Comparison of ENCODE assay signal across 7 cellular contexts in genomic region chr1:233113009-233113712, GRCh38.
DNase-seq lines count a peak whose midpoint lies in the region; ATAC-seq and TF ChIP-seq lines count a peak whose summit lies in the region.

No MANE protein-coding gene starts in this region.

- ATAC-seq in psoas muscle = peak; percentile 98
- no peak for ATAC-seq in GM21526 (IDR thresholded peaks at IDR 0.05; ENCODE audit: low FRiP score, unreplicated experiment)

- H3K27me3 ChIP-seq in left ventricle myocardium inferior (ENCODE audit: low read depth) (no peaks in the 10 kb centered on the region), psoas muscle (ENCODE audit: insufficient read depth in 3 of 3, low read length in 2 of 3) (peaks cover 0 to 2% (median 0%) of the 10 kb centered on the region in 3 donors)

- H3K36me3 ChIP-seq in left ventricle myocardium inferior = no peaks in the 10 kb centered on the region
- H3K36me3 ChIP-seq in psoas muscle (ENCODE audit: insufficient read depth in 1 of 2, low read depth in 1 of 2) = no peaks in the 10 kb centered on the region

- WGBS in adipose tissue, 3 donors = 15 to 65% (median 20%) methylated on average over 7 of the region's 7 CpGs
- WGBS in psoas muscle, 3 donors = 30 to 36% (median 33%) methylated on average over 7 of the region's 7 CpGs

- TF ChIP-seq CTCF in left ventricle myocardium inferior (IDR thresholded peaks at IDR 0.05; ENCODE audit: borderline replicate concordance) (no peak), psoas muscle (IDR thresholded peaks at IDR 0.05) (no peak)

- DNase-seq in GM04504 (ENCODE audit: low read depth) (peak; percentile 100), HCEC 1CT (peak; percentile 99), NCI-H2107 (lab: John Stamatoyannopoulos, UW) (peak; percentile 68), left ventricle myocardium inferior (peak; percentile 71), psoas muscle (peak; percentile 77 to 84)

- H3K27ac ChIP-seq in adipose tissue (ENCODE audit: low read depth, low read length) (peak overlapping the region; percentile 7), left ventricle myocardium inferior (replicated peaks) (peak overlapping the region; percentile 77), psoas muscle (peak overlapping the region; percentile 66)

- H3K4me1 ChIP-seq in left ventricle myocardium inferior (peaks cover 28% of the 10 kb centered on the region), psoas muscle (peaks cover 19% of the 10 kb centered on the region)

- H3K4me3 ChIP-seq in left ventricle myocardium inferior = peak overlapping the region; percentile 19
- peak overlapping the region; percentile 31 for H3K4me3 ChIP-seq in psoas muscle

- intact Hi-C loops in left ventricle myocardium inferior (cut with micrococcal nuclease) = no loop called here
- intact Hi-C loops in psoas muscle (cut with DNase I) = loop anchor here in 1 of 2 donors (5.0 kb wide), 1 partner anchor 481 kb away; the partner anchor contains the start of gene SIPA1L2

- no peaks in the 10 kb centered on the region for H3K9me3 ChIP-seq in left ventricle myocardium inferior (replicated peaks)
- no peaks in the 10 kb centered on the region for H3K9me3 ChIP-seq in psoas muscle

Comparison
In these comparisons a context has a peak if more than half of its experiments do, and no peak if none do; other contexts are left out.
1. H3K27ac ChIP-seq: peak in every context shown above with its lines; median percentile 77 in left ventricle myocardium inferior; 66 in psoas muscle; 7 in adipose tissue.